18 cellular contexts compared by ENCODE assay signal in genomic region chr18:22279741-22280452, GRCh38.
A peak's percentile ranks its signal among the peaks of the same experiment; 100 is the strongest.
DNase-seq lines count a peak whose midpoint lies in the region; TF ChIP-seq lines count a peak whose summit lies in the region.
"Had no signal": no experiment of that assay in that cellular context is flagged by ENCODE, and none has a peak within 500 bp of the region (broad histone marks: within the 10 kb centered on the region; RNA-seq: fewer than 3 reads in every experiment).

No MANE protein-coding gene starts in this region.

- TF ChIP-seq CTCF in fibroblast of villous mesenchyme (IDR thresholded peaks at IDR 0.05; ENCODE audit: insufficient read depth, low read depth, low read length): no peak
- TF ChIP-seq CTCF in osteoblast (IDR thresholded peaks at IDR 0.05; ENCODE audit: extremely low read depth, low read depth, low read length): no peak

- H3K27ac ChIP-seq in osteoblast (ENCODE audit: low read depth, low read length): no peak overlapping the region
- H3K27ac ChIP-seq: coronary artery, vagina had no signal

- peaks cover 12% of the 10 kb centered on the region for H3K4me1 ChIP-seq in osteoblast (ENCODE audit: insufficient read depth, low read length)
- H3K4me1 ChIP-seq: vagina had no signal

- H2AFZ ChIP-seq in osteoblast (ENCODE audit: low read length): peak overlapping the region; percentile 40

- H3K4me3 ChIP-seq in fibroblast of villous mesenchyme (ENCODE audit: low read depth, low read length) (no peak overlapping the region), osteoblast (ENCODE audit: insufficient read depth, low read length) (no peak overlapping the region)
- H3K4me3 ChIP-seq: coronary artery, vagina had no signal

- DNase-seq in EH (ENCODE audit: low read depth) (peak; percentile 73), NCI-H226 (peak; percentile 49), fibroblast of villous mesenchyme (ENCODE audit: low read depth) (peak; percentile 83), osteoblast (ENCODE audit: insufficient read length, low spot score, missing footprints) (no peak), islet precursor cell (no peak), NCI-H1092 treated with DMSO at 0.1 percent for 48 hours (lab: John Stamatoyannopoulos, UW) (no peak)
- no peak for DNase-seq in activated CD4-positive, alpha-beta T cell treated with anti-CD3 and anti-CD28 coated beads, Interleukin-2, amount 50 U/mL, for 4 hours
- DNase-seq: activated CD8-positive, alpha-beta memory T cell treated with anti-CD3 and anti-CD28 coated beads, Interleukin-2, amount 50 U/mL, for 4 hours; activated naive CD8-positive, alpha-beta T cell treated with anti-CD3 and anti-CD28 coated beads for 36 hours; AML-193; COR-L47; NCI-H146; NCI-H2171; NCI-H526; posterior cingulate gyrus; stimulated activated CD4-positive, alpha-beta T cell treated with anti-CD3 and anti-CD28 coated beads, Interleukin-2, amount 100 ng/mL, for 24 hours had no signal

- H4K20me1 ChIP-seq in osteoblast (ENCODE audit: insufficient read depth, low read length): no peaks in the 10 kb centered on the region

- no peaks in the 10 kb centered on the region for H3K9me3 ChIP-seq in osteoblast (ENCODE audit: low read depth, low read length)
- H3K9me3 ChIP-seq: vagina had no signal

- H3K36me3 ChIP-seq in osteoblast (ENCODE audit: insufficient read depth, low read length): no peaks in the 10 kb centered on the region
- H3K36me3 ChIP-seq: vagina had no signal

- H3K79me2 ChIP-seq in osteoblast (ENCODE audit: insufficient read depth, low read length): no peaks in the 10 kb centered on the region

- H3K4me2 ChIP-seq in osteoblast (ENCODE audit: insufficient read depth, low read length): no peak overlapping the region

- H3K27me3 ChIP-seq in osteoblast (ENCODE audit: insufficient read depth, low read length): no peaks in the 10 kb centered on the region
- H3K27me3 ChIP-seq: vagina had no signal

Comparison
In these comparisons a context has a peak if more than half of its experiments do, and no peak if none do; other contexts are left out.
1. DNase-seq: peak in EH (single experiment), NCI-H226 (single experiment) and fibroblast of villous mesenchyme (single experiment); none in osteoblast (single experiment), activated CD4-positive, alpha-beta T cell treated with anti-CD3 and anti-CD28 coated beads, Interleukin-2, amount 50 U/mL, for 4 hours (0 of 2), islet precursor cell (single experiment) and NCI-H1092 treated with DMSO at 0.1 percent for 48 hours (single experiment).